In genomic region chr7:135939268-135939667, GRCh38 we compare ENCODE assay signal across 2 cellular contexts.
TF ChIP-seq lines count a peak whose summit lies in the region.

No MANE protein-coding gene starts in this region.

TF ChIP-seq in GM23338, 12 proteins besides CTCF, POLR2A, EP300 and RAD21:
- TF ChIP-seq, protein P1, sequence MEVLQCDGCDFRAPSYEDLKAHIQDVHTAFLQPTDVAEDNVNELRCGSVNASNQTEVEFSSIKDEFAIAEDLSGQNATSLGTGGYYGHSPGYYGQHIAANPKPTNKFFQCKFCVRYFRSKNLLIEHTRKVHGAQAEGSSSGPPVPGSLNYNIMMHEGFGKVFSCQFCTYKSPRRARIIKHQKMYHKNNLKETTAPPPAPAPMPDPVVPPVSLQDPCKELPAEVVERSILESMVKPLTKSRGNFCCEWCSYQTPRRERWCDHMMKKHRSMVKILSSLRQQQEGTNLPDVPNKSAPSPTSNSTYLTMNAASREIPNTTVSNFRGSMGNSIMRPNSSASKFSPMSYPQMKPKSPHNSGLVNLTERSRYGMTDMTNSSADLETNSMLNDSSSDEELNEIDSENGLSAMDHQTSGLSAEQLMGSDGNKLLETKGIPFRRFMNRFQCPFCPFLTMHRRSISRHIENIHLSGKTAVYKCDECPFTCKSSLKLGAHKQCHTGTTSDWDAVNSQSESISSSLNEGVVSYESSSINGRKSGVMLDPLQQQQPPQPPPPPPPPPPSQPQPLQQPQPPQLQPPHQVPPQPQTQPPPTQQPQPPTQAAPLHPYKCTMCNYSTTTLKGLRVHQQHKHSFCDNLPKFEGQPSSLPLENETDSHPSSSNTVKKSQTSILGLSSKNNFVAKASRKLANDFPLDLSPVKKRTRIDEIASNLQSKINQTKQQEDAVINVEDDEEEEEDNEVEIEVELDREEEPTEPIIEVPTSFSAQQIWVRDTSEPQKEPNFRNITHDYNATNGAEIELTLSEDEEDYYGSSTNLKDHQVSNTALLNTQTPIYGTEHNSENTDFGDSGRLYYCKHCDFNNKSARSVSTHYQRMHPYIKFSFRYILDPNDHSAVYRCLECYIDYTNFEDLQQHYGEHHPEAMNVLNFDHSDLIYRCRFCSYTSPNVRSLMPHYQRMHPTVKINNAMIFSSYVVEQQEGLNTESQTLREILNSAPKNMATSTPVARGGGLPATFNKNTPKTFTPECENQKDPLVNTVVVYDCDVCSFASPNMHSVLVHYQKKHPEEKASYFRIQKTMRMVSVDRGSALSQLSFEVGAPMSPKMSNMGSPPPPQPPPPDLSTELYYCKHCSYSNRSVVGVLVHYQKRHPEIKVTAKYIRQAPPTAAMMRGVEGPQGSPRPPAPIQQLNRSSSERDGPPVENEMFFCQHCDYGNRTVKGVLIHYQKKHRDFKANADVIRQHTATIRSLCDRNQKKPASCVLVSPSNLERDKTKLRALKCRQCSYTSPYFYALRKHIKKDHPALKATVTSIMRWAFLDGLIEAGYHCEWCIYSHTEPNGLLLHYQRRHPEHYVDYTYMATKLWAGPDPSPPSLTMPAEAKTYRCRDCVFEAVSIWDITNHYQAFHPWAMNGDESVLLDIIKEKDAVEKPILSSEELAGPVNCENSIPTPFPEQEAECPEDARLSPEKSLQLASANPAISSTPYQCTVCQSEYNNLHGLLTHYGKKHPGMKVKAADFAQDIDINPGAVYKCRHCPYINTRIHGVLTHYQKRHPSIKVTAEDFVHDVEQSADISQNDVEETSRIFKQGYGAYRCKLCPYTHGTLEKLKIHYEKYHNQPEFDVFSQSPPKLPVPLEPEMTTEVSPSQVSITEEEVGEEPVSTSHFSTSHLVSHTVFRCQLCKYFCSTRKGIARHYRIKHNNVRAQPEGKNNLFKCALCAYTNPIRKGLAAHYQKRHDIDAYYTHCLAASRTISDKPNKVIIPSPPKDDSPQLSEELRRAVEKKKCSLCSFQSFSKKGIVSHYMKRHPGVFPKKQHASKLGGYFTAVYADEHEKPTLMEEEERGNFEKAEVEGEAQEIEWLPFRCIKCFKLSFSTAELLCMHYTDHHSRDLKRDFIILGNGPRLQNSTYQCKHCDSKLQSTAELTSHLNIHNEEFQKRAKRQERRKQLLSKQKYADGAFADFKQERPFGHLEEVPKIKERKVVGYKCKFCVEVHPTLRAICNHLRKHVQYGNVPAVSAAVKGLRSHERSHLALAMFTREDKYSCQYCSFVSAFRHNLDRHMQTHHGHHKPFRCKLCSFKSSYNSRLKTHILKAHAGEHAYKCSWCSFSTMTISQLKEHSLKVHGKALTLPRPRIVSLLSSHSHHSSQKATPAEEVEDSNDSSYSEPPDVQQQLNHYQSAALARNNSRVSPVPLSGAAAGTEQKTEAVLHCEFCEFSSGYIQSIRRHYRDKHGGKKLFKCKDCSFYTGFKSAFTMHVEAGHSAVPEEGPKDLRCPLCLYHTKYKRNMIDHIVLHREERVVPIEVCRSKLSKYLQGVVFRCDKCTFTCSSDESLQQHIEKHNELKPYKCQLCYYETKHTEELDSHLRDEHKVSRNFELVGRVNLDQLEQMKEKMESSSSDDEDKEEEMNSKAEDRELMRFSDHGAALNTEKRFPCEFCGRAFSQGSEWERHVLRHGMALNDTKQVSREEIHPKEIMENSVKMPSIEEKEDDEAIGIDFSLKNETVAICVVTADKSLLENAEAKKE (CRISPR knock-in tag; IDR thresholded peaks at IDR 0.05) = no peak
- no peak for TF ChIP-seq ETS1 (IDR thresholded peaks at IDR 0.05)
- no peak for TF ChIP-seq EZH2 (IDR thresholded peaks at IDR 0.05; ENCODE audit: low read depth, unreplicated experiment)
- no peak for TF ChIP-seq POLR2AphosphoS5 (IDR thresholded peaks at IDR 0.05; ENCODE audit: low read depth)
- no peak for TF ChIP-seq REST (IDR thresholded peaks at IDR 0.05; ENCODE audit: unreplicated experiment)
- TF ChIP-seq ZNF331 (CRISPR knock-in tag; IDR thresholded peaks at IDR 0.05; ENCODE audit: low read depth) = no peak
- no peak for TF ChIP-seq CREB1 (CRISPR knock-in tag; IDR thresholded peaks at IDR 0.05; ENCODE audit: low read depth)

TF ChIP-seq in GM12878, 131 proteins besides CTCF, POLR2A, EP300 and RAD21:
- TF ChIP-seq ZZZ3 (IDR thresholded peaks at IDR 0.05; ENCODE audit: control insufficient read depth, insufficient read length, low read depth) (no peak), USF2 (IDR thresholded peaks at IDR 0.05; ENCODE audit: borderline replicate concordance, low read depth, low read length) (no peak), MTA3 (IDR thresholded peaks at IDR 0.05; ENCODE audit: borderline replicate concordance, low read length) (no peak), RB1 (IDR thresholded peaks at IDR 0.05; ENCODE audit: borderline replicate concordance) (no peak), BHLHE40 (IDR thresholded peaks at IDR 0.05; ENCODE audit: borderline replicate concordance in 1 of 2, low read depth in 2 of 2, low read length in 1 of 2) (no peak), MXI1 (IDR thresholded peaks at IDR 0.05; ENCODE audit: low read depth, low read length) (no peak), HDGF (IDR thresholded peaks at IDR 0.05) (no peak), SRF (IDR thresholded peaks at IDR 0.05; ENCODE audit: low read depth in 2 of 2, low read length in 2 of 2) (no peak), NR2F1 (conservative IDR thresholded peaks at IDR 0.05) (no peak), BMI1 (IDR thresholded peaks at IDR 0.05; ENCODE audit: borderline replicate concordance) (no peak), E2F4 (IDR thresholded peaks at IDR 0.05; ENCODE audit: low read depth, low read length) (no peak), STAT3 (IDR thresholded peaks at IDR 0.05; ENCODE audit: low read depth, low read length) (no peak), ELK1 (IDR thresholded peaks at IDR 0.05; ENCODE audit: low read depth, low read length) (no peak), CHD1 (IDR thresholded peaks at IDR 0.05; ENCODE audit: low read depth, low read length) (no peak), GABPA (IDR thresholded peaks at IDR 0.05; ENCODE audit: low read depth) (no peak), RELA (IDR thresholded peaks at IDR 0.05; ENCODE audit: borderline replicate concordance, partially characterized antibody) (no peak), KDM1A (IDR thresholded peaks at IDR 0.05; ENCODE audit: borderline replicate concordance) (no peak), ESRRA (IDR thresholded peaks at IDR 0.05; ENCODE audit: low read length) (no peak), IKZF1 (conservative IDR thresholded peaks at IDR 0.05) (no peak)
